Comparison of ENCODE assay signal across 1 cellular context in genomic region chr22:37243402-37244113, GRCh38.
A peak's percentile ranks its signal among the peaks of the same experiment; 100 is the strongest.
TF ChIP-seq lines count a peak whose summit lies in the region.

No MANE protein-coding gene starts in this region.

TF ChIP-seq in K562, 482 proteins besides CTCF, POLR2A, EP300 and RAD21:
- TF ChIP-seq, protein P1, sequence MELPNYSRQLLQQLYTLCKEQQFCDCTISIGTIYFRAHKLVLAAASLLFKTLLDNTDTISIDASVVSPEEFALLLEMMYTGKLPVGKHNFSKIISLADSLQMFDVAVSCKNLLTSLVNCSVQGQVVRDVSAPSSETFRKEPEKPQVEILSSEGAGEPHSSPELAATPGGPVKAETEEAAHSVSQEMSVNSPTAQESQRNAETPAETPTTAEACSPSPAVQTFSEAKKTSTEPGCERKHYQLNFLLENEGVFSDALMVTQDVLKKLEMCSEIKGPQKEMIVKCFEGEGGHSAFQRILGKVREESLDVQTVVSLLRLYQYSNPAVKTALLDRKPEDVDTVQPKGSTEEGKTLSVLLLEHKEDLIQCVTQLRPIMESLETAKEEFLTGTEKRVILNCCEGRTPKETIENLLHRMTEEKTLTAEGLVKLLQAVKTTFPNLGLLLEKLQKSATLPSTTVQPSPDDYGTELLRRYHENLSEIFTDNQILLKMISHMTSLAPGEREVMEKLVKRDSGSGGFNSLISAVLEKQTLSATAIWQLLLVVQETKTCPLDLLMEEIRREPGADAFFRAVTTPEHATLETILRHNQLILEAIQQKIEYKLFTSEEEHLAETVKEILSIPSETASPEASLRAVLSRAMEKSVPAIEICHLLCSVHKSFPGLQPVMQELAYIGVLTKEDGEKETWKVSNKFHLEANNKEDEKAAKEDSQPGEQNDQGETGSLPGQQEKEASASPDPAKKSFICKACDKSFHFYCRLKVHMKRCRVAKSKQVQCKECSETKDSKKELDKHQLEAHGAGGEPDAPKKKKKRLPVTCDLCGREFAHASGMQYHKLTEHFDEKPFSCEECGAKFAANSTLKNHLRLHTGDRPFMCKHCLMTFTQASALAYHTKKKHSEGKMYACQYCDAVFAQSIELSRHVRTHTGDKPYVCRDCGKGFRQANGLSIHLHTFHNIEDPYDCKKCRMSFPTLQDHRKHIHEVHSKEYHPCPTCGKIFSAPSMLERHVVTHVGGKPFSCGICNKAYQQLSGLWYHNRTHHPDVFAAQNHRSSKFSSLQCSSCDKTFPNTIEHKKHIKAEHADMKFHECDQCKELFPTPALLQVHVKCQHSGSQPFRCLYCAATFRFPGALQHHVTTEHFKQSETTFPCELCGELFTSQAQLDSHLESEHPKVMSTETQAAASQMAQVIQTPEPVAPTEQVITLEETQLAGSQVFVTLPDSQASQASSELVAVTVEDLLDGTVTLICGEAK (IDR thresholded peaks at IDR 0.05): 0 out of 2 replicates have a peak, but pooled peaks have one; percentile 9
- TF ChIP-seq, protein P1 (CRISPR knock-in tag; IDR thresholded peaks at IDR 0.05): no peak
- TF ChIP-seq RBM25 (IDR thresholded peaks at IDR 0.05; ENCODE audit: low read depth, low read length, severe bottlenecking) (peak; percentile 68), POLR3A (IDR thresholded peaks at IDR 0.05; ENCODE audit: borderline replicate concordance, extremely low read depth, insufficient read depth, insufficient read length) (no peak), PTBP1 (IDR thresholded peaks at IDR 0.05; ENCODE audit: low read depth, low read length) (peak; percentile 70; the same call in 1 of the 2 replicates), LEF1 (IDR thresholded peaks at IDR 0.05) (no peak), RCOR1 (IDR thresholded peaks at IDR 0.05; ENCODE audit: borderline replicate concordance in 1 of 2, low read depth in 2 of 2, low read length in 2 of 2) (0 out of 4 replicates have a peak, but pooled peaks of 1 of the 2 experiments have one; percentile 27), RFX5 (IDR thresholded peaks at IDR 0.05; ENCODE audit: low read depth, low read length) (no peak), ELF1 (tag; IDR thresholded peaks at IDR 0.05) (peak; percentile 17; the same call in 1 of the 2 replicates), MIER1 (IDR thresholded peaks at IDR 0.05; ENCODE audit: low read depth) (no peak), ZNF134 (CRISPR knock-in tag; conservative IDR thresholded peaks at IDR 0.05) (no peak), CHD1 (IDR thresholded peaks at IDR 0.05; ENCODE audit: low read length) (peak; percentile 88), SMARCA5 (IDR thresholded peaks at IDR 0.05) (peak; percentile 83; the same call in 1 of the 2 replicates), KDM5B (IDR thresholded peaks at IDR 0.05; ENCODE audit: insufficient replicate concordance, low read depth, low read length) (peak; percentile 55), GABPB1 (CRISPR knock-in tag; IDR thresholded peaks at IDR 0.05) (peak; percentile 51; the same call in 1 of the 2 replicates), KAT7 (CRISPR knock-in tag; IDR thresholded peaks at IDR 0.05; ENCODE audit: borderline replicate concordance) (peak; percentile 56; the same call in 1 of the 2 replicates), ZNF584 (CRISPR knock-in tag; IDR thresholded peaks at IDR 0.05; ENCODE audit: low read depth) (no peak), BCOR (IDR thresholded peaks at IDR 0.05) (0 out of 2 replicates have a peak, but pooled peaks have one; percentile 45), ZFP36 (IDR thresholded peaks at IDR 0.05; ENCODE audit: low read depth, low read length, partially characterized antibody) (peak; percentile 91)
- TF ChIP-seq, protein P2, sequence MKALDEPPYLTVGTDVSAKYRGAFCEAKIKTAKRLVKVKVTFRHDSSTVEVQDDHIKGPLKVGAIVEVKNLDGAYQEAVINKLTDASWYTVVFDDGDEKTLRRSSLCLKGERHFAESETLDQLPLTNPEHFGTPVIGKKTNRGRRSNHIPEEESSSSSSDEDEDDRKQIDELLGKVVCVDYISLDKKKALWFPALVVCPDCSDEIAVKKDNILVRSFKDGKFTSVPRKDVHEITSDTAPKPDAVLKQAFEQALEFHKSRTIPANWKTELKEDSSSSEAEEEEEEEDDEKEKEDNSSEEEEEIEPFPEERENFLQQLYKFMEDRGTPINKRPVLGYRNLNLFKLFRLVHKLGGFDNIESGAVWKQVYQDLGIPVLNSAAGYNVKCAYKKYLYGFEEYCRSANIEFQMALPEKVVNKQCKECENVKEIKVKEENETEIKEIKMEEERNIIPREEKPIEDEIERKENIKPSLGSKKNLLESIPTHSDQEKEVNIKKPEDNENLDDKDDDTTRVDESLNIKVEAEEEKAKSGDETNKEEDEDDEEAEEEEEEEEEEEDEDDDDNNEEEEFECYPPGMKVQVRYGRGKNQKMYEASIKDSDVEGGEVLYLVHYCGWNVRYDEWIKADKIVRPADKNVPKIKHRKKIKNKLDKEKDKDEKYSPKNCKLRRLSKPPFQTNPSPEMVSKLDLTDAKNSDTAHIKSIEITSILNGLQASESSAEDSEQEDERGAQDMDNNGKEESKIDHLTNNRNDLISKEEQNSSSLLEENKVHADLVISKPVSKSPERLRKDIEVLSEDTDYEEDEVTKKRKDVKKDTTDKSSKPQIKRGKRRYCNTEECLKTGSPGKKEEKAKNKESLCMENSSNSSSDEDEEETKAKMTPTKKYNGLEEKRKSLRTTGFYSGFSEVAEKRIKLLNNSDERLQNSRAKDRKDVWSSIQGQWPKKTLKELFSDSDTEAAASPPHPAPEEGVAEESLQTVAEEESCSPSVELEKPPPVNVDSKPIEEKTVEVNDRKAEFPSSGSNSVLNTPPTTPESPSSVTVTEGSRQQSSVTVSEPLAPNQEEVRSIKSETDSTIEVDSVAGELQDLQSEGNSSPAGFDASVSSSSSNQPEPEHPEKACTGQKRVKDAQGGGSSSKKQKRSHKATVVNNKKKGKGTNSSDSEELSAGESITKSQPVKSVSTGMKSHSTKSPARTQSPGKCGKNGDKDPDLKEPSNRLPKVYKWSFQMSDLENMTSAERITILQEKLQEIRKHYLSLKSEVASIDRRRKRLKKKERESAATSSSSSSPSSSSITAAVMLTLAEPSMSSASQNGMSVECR (CRISPR knock-in tag; IDR thresholded peaks at IDR 0.05): no peak
